Comparison of ENCODE assay signal across 21 cellular contexts in the genomic region with DNA sequence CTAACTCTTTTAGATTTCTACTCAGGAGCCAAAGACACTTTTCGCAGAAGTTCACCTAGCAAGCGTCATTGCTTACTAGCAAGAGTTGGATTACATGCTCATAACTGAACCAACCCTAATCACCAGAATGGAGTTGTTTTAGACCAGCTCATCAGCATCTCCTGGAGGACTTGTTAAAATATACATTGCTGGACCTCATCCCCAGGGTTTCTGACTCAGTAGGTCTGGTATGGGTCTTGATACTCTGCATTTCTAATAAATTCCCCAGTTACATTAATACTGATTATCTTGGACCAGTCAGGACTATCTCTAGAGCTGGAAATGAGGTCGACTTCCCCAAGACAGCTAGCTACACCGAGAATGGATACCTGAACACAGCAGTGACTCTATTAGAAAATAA.
"Had no signal": no experiment of that assay in that cellular context is flagged by ENCODE, and none has a peak within 500 bp of the region (broad histone marks: within the 10 kb centered on the region; RNA-seq: fewer than 3 reads in every experiment).

No MANE protein-coding gene starts in this region.

- H3K4me2 ChIP-seq: hepatocyte had no signal

- H3K36me3 ChIP-seq: right lobe of liver, uterus had no signal

- H3K9me3 ChIP-seq: right lobe of liver, uterus had no signal

- ATAC-seq: activated naive CD4-positive, alpha-beta T cell treated with anti-CD3 and anti-CD28 coated beads, Interleukin-2, amount 50 U/mL, for 72 hours; activated T-cell treated with anti-CD3 and anti-CD28 coated beads, Interleukin-2, amount 50 U/mL, for 72 hours; esophagus mucosa; left cardiac atrium; right lobe of liver; stimulated activated effector memory CD8-positive, alpha-beta T cell treated with anti-CD3 and anti-CD28 coated beads, Interleukin-12 subunit alpha, Interleukin-12 subunit beta, amount 100 ng/mL, for 72 hours had no signal

- H3K4me3 ChIP-seq: hepatocyte, right lobe of liver, skin epidermis, uterus had no signal

- H3K4me1 ChIP-seq: right lobe of liver, uterus had no signal

- H3K27ac ChIP-seq: hepatocyte, right lobe of liver, skin epidermis, uterus, WERI-Rb-1 had no signal

- DNase-seq: activated CD4-positive, alpha-beta T cell treated with anti-CD3 and anti-CD28 coated beads, Interleukin-2, amount 50 U/mL, for 4 hours; activated naive CD4-positive, alpha-beta T cell; activated T-cell treated with anti-CD3 and anti-CD28 coated beads for 4 hours; activated T-cell treated with anti-CD3 and anti-CD28 coated beads, Interleukin-2, amount 50 U/mL, for 72 hours; anterior cingulate cortex; caudate nucleus; endodermal cell; left cardiac atrium; mammary epithelial cell; right lobe of liver; stimulated activated CD4-positive, alpha-beta T cell treated with anti-CD3 and anti-CD28 coated beads, Interleukin-12 subunit alpha, Interleukin-12 subunit beta, amount 100 ng/mL, for 4 hours; stimulated activated CD4-positive, alpha-beta T cell treated with anti-CD3 and anti-CD28 coated beads, Interleukin-4, amount 100 ng/mL, for 1 hour; substantia nigra; T-helper 9 cell; uterus; WERI-Rb-1 had no signal

- H2AFZ ChIP-seq: hepatocyte had no signal

- H3K27me3 ChIP-seq: hepatocyte, right lobe of liver, uterus had no signal
